Comparison of ENCODE assay signal across 8 cellular contexts in the genomic region with DNA sequence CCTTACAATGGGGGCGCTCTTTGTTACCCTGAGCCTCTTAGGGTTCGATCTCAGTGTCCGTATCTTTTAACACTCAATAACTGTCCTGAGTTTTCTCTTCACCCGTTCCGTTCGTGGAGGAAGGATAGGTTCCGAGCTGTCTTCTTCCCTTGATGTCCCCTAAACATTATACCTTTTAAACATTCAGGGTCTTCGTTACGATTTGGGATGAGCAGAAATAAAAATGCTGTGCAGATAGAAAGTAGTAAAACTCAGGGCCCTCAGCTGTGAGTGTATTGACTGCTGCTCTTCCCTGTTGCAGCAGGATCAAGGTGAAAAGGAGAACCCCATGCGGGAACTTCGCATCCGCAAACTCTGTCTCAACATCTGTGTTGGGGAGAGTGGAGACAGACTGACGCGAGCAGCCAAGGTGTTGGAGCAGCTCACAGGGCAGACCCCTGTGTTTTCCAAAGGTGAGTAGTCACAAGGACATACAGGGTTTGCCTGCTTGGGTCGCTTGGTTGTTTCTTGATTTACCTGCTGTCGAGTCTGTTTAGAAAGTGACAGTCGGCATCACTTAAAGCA. TPM values are rescaled to one million over a fixed set of nuclear protein-coding genes. Genes with fewer than 3 reads are reported as not detected.
DNase-seq lines count a peak whose midpoint lies in the region; ATAC-seq and TF ChIP-seq lines count a peak whose summit lies in the region.

No MANE protein-coding gene starts in this region.

- ATAC-seq in Panc1 (no peak), GM18519 (IDR thresholded peaks at IDR 0.05; ENCODE audit: low FRiP score, unreplicated experiment) (no peak)

- DNase-seq in Panc1 (ENCODE audit: low read depth, low spot score) (no peak), epithelial cell of esophagus (ENCODE audit: low read depth) (no peak), NCI-H1694 (lab: John Stamatoyannopoulos, UW) (no peak), NCI-H69 (lab: John Stamatoyannopoulos, UW) (no peak), midbrain (lab: John Stamatoyannopoulos, UW) (no peak)

- intact Hi-C loops in Panc1 (cut with micrococcal nuclease; ENCODE audit: unreplicated experiment) = no loop called here

- peak overlapping the region; percentile 28 for H3K9ac ChIP-seq in parathyroid adenoma

- CTCF ChIA-PET in Panc1 (lab: Charles Lee) = no interaction called here

- in situ Hi-C loops in Panc1 (cut with HindIII; ENCODE audit: low pct_unique_long_range_greater_than_20kb, low sequenced_read_pairs) = no loop called here

- POLR2A ChIA-PET in Panc1 (lab: Charles Lee) = interaction anchor here (0.6 to 1.0 kb wide), 4 partner anchors 9 to 65 kb away, joined by 9 to 14 read pairs (median 10); no protein-coding TSS in a partner anchor

- peak overlapping the region; percentile 89 for H3K4me2 ChIP-seq in parathyroid adenoma (ENCODE audit: low read length)

- H3K4me3 ChIP-seq in GM08714 (ENCODE audit: low read length) = peak overlapping the region; percentile 95
- H3K4me3 ChIP-seq in Panc1 (ENCODE audit: low read depth in 2 of 2, low read length in 2 of 2) = peak overlapping the region; percentile 100
- peak overlapping the region; percentile 100 for H3K4me3 ChIP-seq in epithelial cell of esophagus (ENCODE audit: low read length)
- peak overlapping the region; percentile 96 for H3K4me3 ChIP-seq in parathyroid adenoma (ENCODE audit: low read depth, low read length)

- H3K36me3 ChIP-seq in Panc1 (ENCODE audit: control insufficient read depth, insufficient read depth, low read length) (peaks cover 47% of the 10 kb centered on the region), parathyroid adenoma (ENCODE audit: control insufficient read depth, insufficient read depth, low read length) (no peaks in the 10 kb centered on the region)

- BruUV-seq in Panc1 (replicated peaks; lab: Mats Ljungman, UMichigan) = no TSS peak

- no peaks in the 10 kb centered on the region for H3K9me3 ChIP-seq in Panc1 (ENCODE audit: control insufficient read depth, insufficient read depth, low read depth, low read length)
- H3K9me3 ChIP-seq in parathyroid adenoma (ENCODE audit: control insufficient read depth, low read length) = no peaks in the 10 kb centered on the region

- no peak overlapping the region for H2AFZ ChIP-seq in parathyroid adenoma

- no peak for TF ChIP-seq CTCF in Panc1 (IDR thresholded peaks at IDR 0.05)
- no peak for TF ChIP-seq CTCF in epithelial cell of esophagus (IDR thresholded peaks at IDR 0.05; ENCODE audit: insufficient read depth, low read depth, low read length, missing control alignments)
- TF ChIP-seq CTCF in parathyroid adenoma (IDR thresholded peaks at IDR 0.05) = no peak

- H3K79me2 ChIP-seq in parathyroid adenoma = peaks cover 10% of the 10 kb centered on the region

- H3K27ac ChIP-seq in Panc1 (ENCODE audit: low read length) (peak overlapping the region; percentile 100), parathyroid adenoma (peak overlapping the region; percentile 69)

- H3K27me3 ChIP-seq in Panc1 (ENCODE audit: control insufficient read depth, insufficient read depth, low read length) (no peaks in the 10 kb centered on the region), parathyroid adenoma (ENCODE audit: control insufficient read depth, insufficient read depth, low read length) (no peaks in the 10 kb centered on the region)

- H3K4me1 ChIP-seq in Panc1 (ENCODE audit: control insufficient read depth, insufficient read depth, low read length) (peaks cover 26% of the 10 kb centered on the region), parathyroid adenoma (peaks cover 8% of the 10 kb centered on the region)

RNA-seq across cellular contexts. Expression of gene RPL11, which starts 0.8 kb away (rescaled TPM):
- total RNA-seq in Panc1 (2021; ENCODE audit: unreplicated experiment) = 865 TPM
- 1,505 TPM for polyA plus RNA-seq in Panc1 (2012; ENCODE audit: insufficient read length)

RNA-seq across cellular contexts. Expression of gene ELOA, which starts 50.9 kb away (rescaled TPM):
- total RNA-seq in Panc1 (2021; ENCODE audit: unreplicated experiment) = 58.5 TPM
- polyA plus RNA-seq in Panc1 (2012; ENCODE audit: insufficient read length) = 25.6 TPM
